17 cellular contexts compared by ENCODE assay signal in genomic region chr10:114343623-114344306, GRCh38.
DNase-seq lines count a peak whose midpoint lies in the region; ATAC-seq, FAIRE-seq and TF ChIP-seq lines count a peak whose summit lies in the region.
"Had no signal": no experiment of that assay in that cellular context is flagged by ENCODE, and none has a peak within 500 bp of the region (broad histone marks: within the 10 kb centered on the region; RNA-seq: fewer than 3 reads in every experiment).

No MANE protein-coding gene starts in this region.

- FAIRE-seq in GM12892 (lab: Jason Lieb, UNC) = no peak

- H3K4me3 ChIP-seq in HEK293 (ENCODE audit: low read depth, low read length) (no peak overlapping the region), esophagus muscularis mucosa (no peak overlapping the region), sigmoid colon (no peak overlapping the region), Peyer's patch (no peak overlapping the region)
- H3K4me3 ChIP-seq: lung had no signal

- H3K36me3 ChIP-seq in HEK293 (ENCODE audit: control insufficient read depth in 2 of 2, insufficient read depth in 1 of 2, low read length in 2 of 2) (no peaks in the 10 kb centered on the region), esophagus muscularis mucosa (peaks cover 0 to 7% (median 0%) of the 10 kb centered on the region in 4 donors), sigmoid colon (no peaks in the 10 kb centered on the region), Peyer's patch (no peaks in the 10 kb centered on the region)

- no peaks in the 10 kb centered on the region for H3K27me3 ChIP-seq in esophagus muscularis mucosa
- no peaks in the 10 kb centered on the region for H3K27me3 ChIP-seq in sigmoid colon
- no peaks in the 10 kb centered on the region for H3K27me3 ChIP-seq in Peyer's patch

- H3K27ac ChIP-seq in HEK293 (ENCODE audit: extremely low read depth, low read depth, low read length) (peak overlapping the region; percentile 49; the same call in 1 of the 2 replicates), esophagus muscularis mucosa (replicated peaks in 1 of 4) (peak overlapping the region; percentile 8 to 60 (median 44)), sigmoid colon (peak overlapping the region; percentile 21 to 55 (median 32)), Peyer's patch (peak overlapping the region in 1 of 4 donors; percentile 2)

- no peak for ATAC-seq in HG03280 (IDR thresholded peaks at IDR 0.05; ENCODE audit: unreplicated experiment)

- DNase-seq in NCI-H748 treated with DMSO at 0.1 percent for 48 hours (lab: John Stamatoyannopoulos, UW) (peak; percentile 69), esophagus muscularis mucosa (ENCODE audit: extremely low spot score) (no peak), sigmoid colon (no peak), GM19240 (ENCODE audit: insufficient read length, low spot score) (no peak), Peyer's patch (no peak), GM12892 (ENCODE audit: insufficient read length) (no peak)
- DNase-seq: activated CD4-positive, alpha-beta T cell treated with anti-CD3 and anti-CD28 coated beads for 1 hour; activated naive CD8-positive, alpha-beta T cell treated with anti-CD3 and anti-CD28 coated beads, Interleukin-2, amount 10 ng/mL, durations not matched to agents 7 days and 5 days; activated T-cell treated with anti-CD3 and anti-CD28 coated beads for 4 hours; AML-193; Kasumi-1; NCI-H2171 treated with DMSO at 0.1 percent for 48 hours; occipital lobe; stimulated activated CD4-positive, alpha-beta T cell treated with anti-CD3 and anti-CD28 coated beads, Interleukin-12 subunit alpha, Interleukin-12 subunit beta, amount 100 ng/mL, for 4 hours had no signal

- POLR2A ChIA-PET in HEK293 (lab: Yijun Ruan, JAX) = no interaction called here

- intact Hi-C loops in esophagus muscularis mucosa (cut with DNase I) (no loop called here), sigmoid colon (cut with DNase I) (no loop called here)

- CTCF ChIA-PET in HEK293 (lab: Yijun Ruan, JAX) = interaction anchor here (1.1 to 1.5 kb wide), 2 partner anchors 18 to 40 kb away, joined by 3 to 4 read pairs; no protein-coding TSS in a partner anchor

- peaks cover 12% of the 10 kb centered on the region for H3K4me1 ChIP-seq in HEK293 (ENCODE audit: control insufficient read depth, insufficient read depth, low read length)
- H3K4me1 ChIP-seq in esophagus muscularis mucosa = peaks cover 7 to 42% (median 26%) of the 10 kb centered on the region in 4 donors
- H3K4me1 ChIP-seq in sigmoid colon = peaks cover 0 to 30% (median 7%) of the 10 kb centered on the region in 4 donors
- peaks cover 0 to 11% (median 0%) of the 10 kb centered on the region in 4 donors for H3K4me1 ChIP-seq in Peyer's patch

- H3K9me3 ChIP-seq in HEK293 (ENCODE audit: control insufficient read depth, insufficient read depth, low read depth, low read length) (no peaks in the 10 kb centered on the region), esophagus muscularis mucosa (no peaks in the 10 kb centered on the region), sigmoid colon (no peaks in the 10 kb centered on the region), Peyer's patch (no peaks in the 10 kb centered on the region)

- no peak for TF ChIP-seq POLR2A in esophagus muscularis mucosa (IDR thresholded peaks at IDR 0.05; ENCODE audit: low read depth)
- no peak for TF ChIP-seq POLR2A in sigmoid colon (IDR thresholded peaks at IDR 0.05)
- no peak for TF ChIP-seq POLR2A in Peyer's patch (IDR thresholded peaks at IDR 0.05)
- no peak for TF ChIP-seq POLR2A in GM12892 (IDR thresholded peaks at IDR 0.05; ENCODE audit: low read depth, low read length)

- TF ChIP-seq CTCF in HEK293 (tag by site-specific recombination; IDR thresholded peaks at IDR 0.05) = no peak
- no peak for TF ChIP-seq CTCF in esophagus muscularis mucosa (IDR thresholded peaks at IDR 0.05)
- TF ChIP-seq CTCF in sigmoid colon (IDR thresholded peaks at IDR 0.05) = no peak
- no peak for TF ChIP-seq CTCF in Peyer's patch (IDR thresholded peaks at IDR 0.05)

- WGBS in esophagus muscularis mucosa = 46% methylated on average over 5 of the region's 8 CpGs
- 30 to 57% methylated on average over 8 of the region's 8 CpGs for WGBS in sigmoid colon, 2 donors

- TF ChIP-seq EP300 in esophagus muscularis mucosa (IDR thresholded peaks at IDR 0.05) (no peak), sigmoid colon (IDR thresholded peaks at IDR 0.05) (no peak)

TF ChIP-seq in HEK293, 187 proteins besides CTCF, POLR2A, EP300 and RAD21:
- TF ChIP-seq ZBTB8A (tag by site-specific recombination; IDR thresholded peaks at IDR 0.05) (0 out of 2 replicates have a peak, but pooled peaks have one; percentile 21), ZNF221 (tag by site-specific recombination; IDR thresholded peaks at IDR 0.05; ENCODE audit: borderline replicate concordance) (no peak), ZIC2 (tag by site-specific recombination; IDR thresholded peaks at IDR 0.05) (peak; percentile 77)
